11 cellular contexts compared by ENCODE assay signal in genomic region chr3:3666664-3667063, GRCh38.
DNase-seq lines count a peak whose midpoint lies in the region; ATAC-seq and TF ChIP-seq lines count a peak whose summit lies in the region.
"Had no signal": no experiment of that assay in that cellular context is flagged by ENCODE, and none has a peak within 500 bp of the region (broad histone marks: within the 10 kb centered on the region; RNA-seq: fewer than 3 reads in every experiment).

No MANE protein-coding gene starts in this region.

- ATAC-seq in GM19438 (IDR thresholded peaks at IDR 0.05; ENCODE audit: low read depth, unreplicated experiment) (peak; percentile 79), HG02973 (IDR thresholded peaks at IDR 0.05; ENCODE audit: unreplicated experiment) (peak; percentile 96), heart left ventricle (no peak), sciatic nerve (no peak)

- no peaks in the 10 kb centered on the region for H4K20me1 ChIP-seq in PC-9 (ENCODE audit: insufficient read depth)

- H3K79me2 ChIP-seq in PC-9 (ENCODE audit: low read depth), result no peaks in the 10 kb centered on the region

- CTCF ChIA-PET in PC-9 (lab: Charles Lee), result no interaction called here
- CTCF ChIA-PET in CD4-positive, alpha-beta memory T cell (lab: Charles Lee; ENCODE audit: partially characterized antibody), result no interaction called here

- no peak overlapping the region for H3K4me3 Mint-ChIP-seq in CD4-positive, alpha-beta memory T cell

- H2AFZ ChIP-seq in PC-9, result no peak overlapping the region

- H3K9me2 ChIP-seq in PC-9 (ENCODE audit: insufficient read depth), result no peaks in the 10 kb centered on the region

- peaks cover 0 to 7% (median 0%) of the 10 kb centered on the region in 12 donors for H3K9me3 ChIP-seq in heart left ventricle
- no peaks in the 10 kb centered on the region for H3K9me3 ChIP-seq in PC-9 (ENCODE audit: insufficient read depth, low read depth)
- no peaks in the 10 kb centered on the region for H3K9me3 ChIP-seq in CD4-positive, alpha-beta memory T cell (ENCODE audit: control insufficient read depth in 1 of 2, low read length in 2 of 2)
- H3K9me3 ChIP-seq: pancreas had no signal

- peaks cover 1 to 2% of the 10 kb centered on the region in 2 donors for H3K27me3 Mint-ChIP-seq in CD4-positive, alpha-beta memory T cell

- H3K4me1 ChIP-seq in heart left ventricle, result peaks cover 0 to 4% (median 0%) of the 10 kb centered on the region in 12 donors
- H3K4me1 ChIP-seq in PC-9 (replicated peaks; ENCODE audit: insufficient read depth), result no peaks in the 10 kb centered on the region
- no peaks in the 10 kb centered on the region for H3K4me1 ChIP-seq in CD4-positive, alpha-beta memory T cell (ENCODE audit: insufficient read depth, low read length)
- H3K4me1 ChIP-seq: pancreas had no signal

- H3K27ac ChIP-seq in heart left ventricle, result no peak overlapping the region
- H3K27ac ChIP-seq in PC-9, result no peak overlapping the region
- H3K27ac ChIP-seq in CD4-positive, alpha-beta memory T cell (ENCODE audit: low read depth, low read length), result no peak overlapping the region
- H3K27ac ChIP-seq: coronary artery, pancreas had no signal

- peaks cover 2 to 19% (median 8%) of the 10 kb centered on the region in 8 donors for H3K9me3 Mint-ChIP-seq in CD4-positive, alpha-beta memory T cell

- peaks cover 0 to 6% (median 2%) of the 10 kb centered on the region in 4 donors for H3K4me1 Mint-ChIP-seq in CD4-positive, alpha-beta memory T cell

- TF ChIP-seq CTCF in GM12864 (IDR thresholded peaks at IDR 0.05; ENCODE audit: low read depth, low read length, missing control alignments), result no peak
- TF ChIP-seq CTCF in heart left ventricle (IDR thresholded peaks at IDR 0.05), result no peak
- no peak for TF ChIP-seq CTCF in PC-9 (conservative IDR thresholded peaks at IDR 0.05)

- H3K27ac Mint-ChIP-seq in CD4-positive, alpha-beta memory T cell, result no peak overlapping the region

- peak; percentile 16 for DNase-seq in GM12864 (ENCODE audit: low read depth)
- peak; percentile 87 for DNase-seq in RPMI8226
- DNase-seq in heart left ventricle, result no peak
- DNase-seq in PC-9, result no peak
- no peak for DNase-seq in sciatic nerve (ENCODE audit: low spot score)
- DNase-seq in CD4-positive, alpha-beta memory T cell, result no peak
- DNase-seq: NCI-H1105, pancreas had no signal

- H3K4me3 ChIP-seq in GM12864 (ENCODE audit: low read depth, low read length), result no peak overlapping the region
- H3K4me3 ChIP-seq in heart left ventricle, result no peak overlapping the region
- no peak overlapping the region for H3K4me3 ChIP-seq in PC-9
- no peak overlapping the region for H3K4me3 ChIP-seq in CD4-positive, alpha-beta memory T cell (ENCODE audit: low read length in 2 of 2)
- H3K4me3 ChIP-seq: coronary artery, pancreas had no signal

- H3K36me3 Mint-ChIP-seq in CD4-positive, alpha-beta memory T cell, result peaks cover 0 to 3% of the 10 kb centered on the region in 2 donors

- no peaks in the 10 kb centered on the region for H3F3A ChIP-seq in PC-9 (ENCODE audit: insufficient read depth, low read depth)

- 46 to 60% (median 56%) methylated on average over 3 of the region's 3 CpGs for WGBS in heart left ventricle, 4 donors

- POLR2A ChIA-PET in PC-9 (lab: Charles Lee; ENCODE audit: unreplicated experiment), result no interaction called here
- POLR2A ChIA-PET in CD4-positive, alpha-beta memory T cell (lab: Charles Lee; ENCODE audit: partially characterized antibody), result no interaction called here

- H3K4me2 ChIP-seq in PC-9, result no peak overlapping the region

- no TSS peak for BruUV-seq in PC-9 (replicated peaks; lab: Mats Ljungman, UMichigan)

- intact Hi-C loops in heart left ventricle (cut with DNase I) (loop anchor here in 1 of 10 donors (10.0 kb wide), 1 partner anchor 368 kb away; no protein-coding TSS in a partner anchor), PC-9 (cut with micrococcal nuclease; ENCODE audit: unreplicated experiment) (no loop called here), sciatic nerve (cut with DNase I) (no loop called here)
- intact Hi-C loops in CD4-positive, alpha-beta memory T cell (cut with micrococcal nuclease), result no loop called here

- peaks cover 0 to 4% (median 0%) of the 10 kb centered on the region in 9 donors for H3K27me3 ChIP-seq in heart left ventricle
- H3K27me3 ChIP-seq in PC-9 (ENCODE audit: insufficient read depth, low read depth), result no peaks in the 10 kb centered on the region
- no peaks in the 10 kb centered on the region for H3K27me3 ChIP-seq in CD4-positive, alpha-beta memory T cell (ENCODE audit: insufficient read depth, low read length)
- H3K27me3 ChIP-seq: pancreas had no signal

- TF ChIP-seq POLR2A in heart left ventricle (IDR thresholded peaks at IDR 0.05), result no peak

- H3K36me3 ChIP-seq in heart left ventricle (no peaks in the 10 kb centered on the region), PC-9 (ENCODE audit: low read depth) (no peaks in the 10 kb centered on the region)
- H3K36me3 ChIP-seq in CD4-positive, alpha-beta memory T cell (ENCODE audit: insufficient read depth, low read length), result no peaks in the 10 kb centered on the region
- H3K36me3 ChIP-seq: pancreas had no signal

Comparison
In these comparisons a context has a peak if more than half of its experiments do, and no peak if none do; other contexts are left out.
1. DNase-seq: peak in GM12864 (single experiment) and RPMI8226 (single experiment); none in heart left ventricle (0 of 5), PC-9 (0 of 2), sciatic nerve (single experiment) and CD4-positive, alpha-beta memory T cell (0 of 5).
2. ATAC-seq: peak in GM19438 (single experiment) and HG02973 (single experiment); none in heart left ventricle (0 of 4) and sciatic nerve (single experiment).